16 cellular contexts compared by ENCODE assay signal in the genomic region with DNA sequence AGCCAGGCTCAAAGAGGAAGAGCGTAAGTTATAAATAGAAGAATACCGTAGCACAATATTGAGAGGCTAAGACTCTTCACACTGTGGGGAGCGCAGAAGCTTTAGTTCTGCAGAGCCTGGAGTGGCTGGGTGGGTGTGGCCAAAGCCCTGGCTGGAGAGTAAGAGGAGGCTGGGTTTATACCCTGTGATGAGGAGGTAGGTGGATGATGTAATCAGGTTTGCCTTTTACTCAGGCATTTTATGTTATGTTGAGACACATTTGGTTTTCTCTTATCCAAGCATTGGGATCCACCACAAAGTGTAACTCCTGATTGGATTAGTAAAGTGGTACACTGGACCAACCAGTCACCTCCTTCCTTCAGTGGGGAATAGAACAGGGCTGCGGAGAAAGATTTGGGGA. TPM values are rescaled to one million over a fixed set of nuclear protein-coding genes. Genes with fewer than 3 reads are reported as not detected.
A peak's percentile ranks its signal among the peaks of the same experiment; 100 is the strongest.
DNase-seq lines count a peak whose midpoint lies in the region; FAIRE-seq and TF ChIP-seq lines count a peak whose summit lies in the region.
"Had no signal": no experiment of that assay in that cellular context is flagged by ENCODE, and none has a peak within 500 bp of the region (broad histone marks: within the 10 kb centered on the region; RNA-seq: fewer than 3 reads in every experiment).

No MANE protein-coding gene starts in this region.

- H3K27me3 Mint-ChIP-seq in CD8-positive, alpha-beta memory T cell, result peaks cover 2 to 11% of the 10 kb centered on the region in 2 donors
- H3K27me3 Mint-ChIP-seq in chondrocyte (ENCODE audit: low read depth), result peaks cover 5% of the 10 kb centered on the region

- H3K27ac Mint-ChIP-seq in CD8-positive, alpha-beta memory T cell, result no peak overlapping the region
- no peak overlapping the region for H3K27ac Mint-ChIP-seq in chondrocyte (ENCODE audit: unreplicated experiment)

- no peaks in the 10 kb centered on the region for H3K4me1 ChIP-seq in CD8-positive, alpha-beta memory T cell (ENCODE audit: insufficient read depth, low read length)
- H3K4me1 ChIP-seq: left ventricle myocardium inferior, pancreas, SJCRH30 had no signal

- no peak for FAIRE-seq in D721Med (lab: Jason Lieb, UNC)
- FAIRE-seq: pancreas had no signal

- no peaks in the 10 kb centered on the region for H3K36me3 Mint-ChIP-seq in CD8-positive, alpha-beta memory T cell
- H3K36me3 Mint-ChIP-seq in chondrocyte (ENCODE audit: low read depth), result peaks cover 1% of the 10 kb centered on the region

- H3K4me1 Mint-ChIP-seq in CD8-positive, alpha-beta memory T cell, result no peaks in the 10 kb centered on the region
- no peaks in the 10 kb centered on the region for H3K4me1 Mint-ChIP-seq in chondrocyte (ENCODE audit: low read depth)

- H3K9me3 ChIP-seq in CD8-positive, alpha-beta memory T cell (ENCODE audit: low read length), result no peaks in the 10 kb centered on the region
- H3K9me3 ChIP-seq: left ventricle myocardium inferior, pancreas, SJCRH30 had no signal

- CTCF ChIA-PET in CD8-positive, alpha-beta memory T cell (lab: Charles Lee), result no interaction called here

- TF ChIP-seq CTCF in epithelial cell of esophagus (IDR thresholded peaks at IDR 0.05; ENCODE audit: insufficient read depth, low read depth, low read length, missing control alignments) (no peak), D721Med (IDR thresholded peaks at IDR 0.05; ENCODE audit: insufficient read depth, missing control alignments) (no peak), chondrocyte (IDR thresholded peaks at IDR 0.05) (no peak)

- H3K27ac ChIP-seq in CD8-positive, alpha-beta memory T cell (ENCODE audit: low read depth, low read length), result no peak overlapping the region
- H3K27ac ChIP-seq: C4-2B, left ventricle myocardium inferior, pancreas, SJCRH30 had no signal

- H3K36me3 ChIP-seq in CD8-positive, alpha-beta memory T cell (ENCODE audit: insufficient read depth, low read length), result no peaks in the 10 kb centered on the region
- H3K36me3 ChIP-seq: left ventricle myocardium inferior, pancreas, SJCRH30 had no signal

- no peaks in the 10 kb centered on the region for H3K27me3 ChIP-seq in CD8-positive, alpha-beta memory T cell (ENCODE audit: insufficient read depth, low read length, poor library complexity, severe bottlenecking)
- H3K27me3 ChIP-seq: pancreas, SJCRH30 had no signal

- peak; percentile 8 for DNase-seq in stimulated activated CD4-positive, alpha-beta T cell treated with anti-CD3 and anti-CD28 coated beads, Interleukin-1b, Interleukin-23, amount 100 ng/mL, for 48 hours
- DNase-seq in stimulated activated CD4-positive, alpha-beta T cell treated with anti-CD3 and anti-CD28 coated beads, Interleukin-4, amount 100 ng/mL, for 4 hours, result no peak
- DNase-seq in NCI-H345 treated with DMSO at 0.1 percent for 48 hours (lab: John Stamatoyannopoulos, UW; ENCODE audit: unreplicated experiment) (peak; percentile 1), epithelial cell of esophagus (ENCODE audit: low read depth) (peak; percentile 91), NCI-H446 (lab: John Stamatoyannopoulos, UW) (no peak), D721Med (ENCODE audit: insufficient read length, low spot score) (no peak), chondrocyte (ENCODE audit: low spot score) (no peak)
- no peak for DNase-seq in CD8-positive, alpha-beta memory T cell
- DNase-seq: activated CD4-positive, CD25-positive, alpha-beta regulatory T cell treated with anti-CD3 and anti-CD28 coated beads, Interleukin-2, amount 50 U/mL, for 72 hours; activated effector memory CD4-positive, alpha-beta T cell treated with anti-CD3 and anti-CD28 coated beads, Interleukin-2, amount 50 U/mL, for 16 hours; left ventricle myocardium inferior; NCI-H1694; pancreas; SJCRH30; stimulated activated CD4-positive, alpha-beta T cell treated with anti-CD3 and anti-CD28 coated beads, Interleukin-4, amount 100 ng/mL, for 24 hours had no signal

- H3K9me3 Mint-ChIP-seq in CD8-positive, alpha-beta memory T cell, result peaks cover 0 to 5% (median 0%) of the 10 kb centered on the region in 5 donors
- H3K9me3 Mint-ChIP-seq in chondrocyte (ENCODE audit: low read depth), result peaks cover 3% of the 10 kb centered on the region

- POLR2A ChIA-PET in CD8-positive, alpha-beta memory T cell (lab: Charles Lee), result no interaction called here

- no peak overlapping the region for H3K4me3 Mint-ChIP-seq in CD8-positive, alpha-beta memory T cell
- H3K4me3 Mint-ChIP-seq in chondrocyte (ENCODE audit: unreplicated experiment), result no peak overlapping the region

- no peak overlapping the region for H3K4me3 ChIP-seq in epithelial cell of esophagus (ENCODE audit: low read length)
- no peak overlapping the region for H3K4me3 ChIP-seq in CD8-positive, alpha-beta memory T cell (ENCODE audit: low read length)
- H3K4me3 ChIP-seq: left ventricle myocardium inferior, pancreas, SJCRH30 had no signal

RNA-seq across cellular contexts. Expression of gene CDS1, which starts 13.9 kb away (rescaled TPM):
- under 1 TPM; 0.20 to 0.44 TPM for total RNA-seq in CD8-positive, alpha-beta memory T cell
- 0.28 TPM for polyA plus RNA-seq in CD8-positive, alpha-beta memory T cell
- 0.26 to 0.30 TPM in 2 of 3 replicates, not detected in the other for total RNA-seq in chondrocyte

Comparison
In these comparisons a context has a peak if more than half of its experiments do, and no peak if none do; other contexts are left out.
1. DNase-seq: peak in stimulated activated CD4-positive, alpha-beta T cell treated with anti-CD3 and anti-CD28 coated beads, Interleukin-1b, Interleukin-23, amount 100 ng/mL, for 48 hours (single experiment), NCI-H345 treated with DMSO at 0.1 percent for 48 hours (single experiment) and epithelial cell of esophagus (single experiment); none in stimulated activated CD4-positive, alpha-beta T cell treated with anti-CD3 and anti-CD28 coated beads, Interleukin-4, amount 100 ng/mL, for 4 hours (0 of 2), NCI-H446 (0 of 2), D721Med (single experiment), CD8-positive, alpha-beta memory T cell (0 of 5) and chondrocyte (single experiment).